7 cellular contexts compared by ENCODE assay signal in the genomic region with DNA sequence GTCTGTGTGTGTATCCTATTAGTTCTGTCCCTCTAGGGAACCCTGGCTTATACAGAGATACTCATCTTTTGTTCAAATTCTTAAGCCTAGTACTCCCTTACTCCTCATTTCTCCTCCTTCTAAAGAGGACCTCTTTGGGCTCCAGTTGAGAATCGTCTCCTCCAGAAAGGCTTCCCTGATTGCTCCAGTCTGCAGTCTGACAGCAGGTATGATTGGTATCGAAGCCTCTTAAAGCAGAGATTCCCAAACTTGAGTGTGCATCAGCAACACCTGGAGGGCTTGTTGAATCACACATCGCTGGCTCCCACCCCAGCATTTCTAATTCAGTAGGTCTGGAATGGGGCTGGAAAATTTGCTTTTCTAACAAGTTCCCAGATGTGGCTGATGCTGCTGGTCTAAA.
"Had no signal": no experiment of that assay in that cellular context is flagged by ENCODE, and none has a peak within 500 bp of the region (broad histone marks: within the 10 kb centered on the region; RNA-seq: fewer than 3 reads in every experiment).

No MANE protein-coding gene starts in this region.

- H3K9ac ChIP-seq: KMS-11 had no signal

- DNase-seq: IMR-90, KBM-7, KG1 had no signal

- FAIRE-seq: HepG2, HTR-8/SVneo had no signal

- ATAC-seq: HepG2 had no signal

- H3K4me2 ChIP-seq: KMS-11 had no signal

- H3K27ac ChIP-seq: HL-60, KMS-11 had no signal
